In the genomic region with DNA sequence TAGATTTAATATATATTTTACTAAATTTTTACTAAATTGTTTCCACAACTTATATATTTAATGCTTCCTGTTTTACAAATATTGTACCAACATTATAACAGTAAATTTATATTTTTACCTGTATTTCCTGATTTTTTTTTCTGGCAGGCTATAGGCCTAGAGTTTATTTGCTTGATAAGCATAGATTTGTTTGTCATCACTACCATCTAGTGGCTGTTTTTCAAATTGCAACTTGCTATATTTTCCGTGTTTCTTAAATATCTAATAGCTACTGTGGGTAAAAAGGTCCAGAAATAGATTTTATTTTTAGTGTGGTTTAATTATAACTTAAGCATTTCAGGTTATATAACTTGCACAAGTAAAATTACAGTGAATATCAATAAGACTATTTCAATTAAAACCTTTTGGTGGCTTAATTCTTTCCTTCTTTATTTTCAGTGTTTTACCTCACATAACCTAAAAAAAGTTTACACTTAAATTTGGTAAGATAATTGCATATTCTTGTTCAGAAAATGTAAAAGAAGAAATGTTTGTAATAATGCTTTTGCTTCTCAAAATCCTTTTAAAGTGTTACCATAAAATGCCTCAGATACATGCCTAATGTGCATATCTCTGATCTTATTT, we compare ENCODE assay signal across 8 cellular contexts.
DNase-seq lines count a peak whose midpoint lies in the region; ATAC-seq, FAIRE-seq and TF ChIP-seq lines count a peak whose summit lies in the region.

No MANE protein-coding gene starts in this region.

- TF ChIP-seq EP300 in A549 (IDR thresholded peaks at IDR 0.05) (no peak), HepG2 (IDR thresholded peaks at IDR 0.05; ENCODE audit: low read depth in 2 of 2, low read length in 2 of 2) (no peak), HepG2 (CRISPR knock-in tag; IDR thresholded peaks at IDR 0.05; ENCODE audit: borderline replicate concordance) (no peak)

- DNase-seq in A549 (ENCODE audit: low read depth in 1 of 2, low spot score in 1 of 2) (peak; percentile 9 to 61), GM06990 (ENCODE audit: extremely low read depth, insufficient read length) (peak; percentile 26), NCI-H2227 treated with DMSO at 0.1 percent for 48 hours (lab: John Stamatoyannopoulos, UW) (peak; percentile 51), breast epithelium (ENCODE audit: low spot score in 2 of 2) (no peak), HepG2 (ENCODE audit: low spot score) (peak; percentile 62), cerebellar nuclear complex (lab: John Stamatoyannopoulos, UW) (no peak)

- WGBS in A549 (ENCODE audit: missing lambda C conversion rate) = 0% methylated on average over 1 of the region's 1 CpG
- 9% methylated on average over 1 of the region's 1 CpG for WGBS in HepG2 (ENCODE audit: low lambda C conversion rate)

- peak; percentile 76 for TF ChIP-seq CTCF in A549 (IDR thresholded peaks at IDR 0.05)
- peak; percentile 55 for TF ChIP-seq CTCF in GM06990 (IDR thresholded peaks at IDR 0.05; ENCODE audit: insufficient read depth, low read length, poor library complexity, severe bottlenecking)
- TF ChIP-seq CTCF in breast epithelium (IDR thresholded peaks at IDR 0.05) = peak; percentile 89 to 93 (median 92)
- peak; percentile 61 for TF ChIP-seq CTCF in HepG2 (CRISPR knock-in tag; IDR thresholded peaks at IDR 0.05)

- H3K9ac ChIP-seq in HepG2 (ENCODE audit: insufficient read depth, low read depth, low read length) = no peak overlapping the region

- H3K4me1 ChIP-seq in A549 (no peaks in the 10 kb centered on the region), breast epithelium (no peaks in the 10 kb centered on the region), HepG2 (ENCODE audit: insufficient read depth, low read length) (no peaks in the 10 kb centered on the region)

- H3K4me3 ChIP-seq in A549 = no peak overlapping the region
- H3K4me3 ChIP-seq in GM06990 (replicated peaks; ENCODE audit: low read depth, low read length) = no peak overlapping the region
- H3K4me3 ChIP-seq in breast epithelium = no peak overlapping the region
- no peak overlapping the region for H3K4me3 ChIP-seq in HepG2 (replicated peaks in 1 of 3; ENCODE audit: insufficient read depth in 1 of 3, low read depth in 2 of 3, low read length in 3 of 3)

- no peak overlapping the region for H2AFZ ChIP-seq in HepG2 (ENCODE audit: low read length)

- peak; percentile 13 for FAIRE-seq in A549 (lab: Jason Lieb, UNC)
- FAIRE-seq in HepG2 (lab: Jason Lieb, UNC) = no peak

- CTCF ChIA-PET in A549 (lab: Yijun Ruan, JAX) (interaction anchor here (0.6 to 4.7 kb wide), 7 partner anchors 56 to 135 kb away, joined by 3 to 52 read pairs (median 4); no protein-coding TSS in a partner anchor), HepG2 (lab: Yijun Ruan, JAX; ENCODE audit: low intra/inter-chr PET ratio, low total read pairs) (interaction anchor here (4.2 kb wide), 1 partner anchor 117 kb away, joined by 59 read pairs; no protein-coding TSS in a partner anchor)

- H4K20me1 ChIP-seq in HepG2 (ENCODE audit: insufficient read depth, low read length) = no peaks in the 10 kb centered on the region

- H3K79me2 ChIP-seq in HepG2 (ENCODE audit: insufficient read depth, low read length) = no peaks in the 10 kb centered on the region

- POLR2A ChIA-PET in A549 (lab: Yijun Ruan, JAX) (interaction anchor here (1.0 kb wide), 1 partner anchor 118 kb away, joined by 3 read pairs; no protein-coding TSS in a partner anchor), HepG2 (lab: Yijun Ruan, JAX) (no interaction called here)

- TF ChIP-seq RAD21 in A549 (conservative IDR thresholded peaks at IDR 0.05 in 1 of 2, IDR thresholded peaks at IDR 0.05 in 1 of 2) = peak; percentile 82 to 83
- TF ChIP-seq RAD21 in HepG2 (CRISPR knock-in tag; IDR thresholded peaks at IDR 0.05) = peak; percentile 43; the same call in 1 of the 2 replicates

- BruUV-seq in HepG2 (replicated peaks; lab: Mats Ljungman, UMichigan) = no TSS peak

- H3K9me3 ChIP-seq in A549 = no peaks in the 10 kb centered on the region
- no peaks in the 10 kb centered on the region for H3K9me3 ChIP-seq in breast epithelium
- H3K9me3 ChIP-seq in HepG2 (ENCODE audit: low read length) = no peaks in the 10 kb centered on the region

- H3K27me3 ChIP-seq in GM06990 (replicated peaks; ENCODE audit: control insufficient read depth, insufficient read depth, low read length) (no peaks in the 10 kb centered on the region), breast epithelium (no peaks in the 10 kb centered on the region), HepG2 (ENCODE audit: control insufficient read depth in 1 of 2, insufficient read depth in 2 of 2, low read length in 2 of 2) (no peaks in the 10 kb centered on the region)

- no peak for TF ChIP-seq POLR2A in A549 (IDR thresholded peaks at IDR 0.05; ENCODE audit: low read length)
- TF ChIP-seq POLR2A in breast epithelium (IDR thresholded peaks at IDR 0.05) = no peak
- no peak for TF ChIP-seq POLR2A in HepG2 (IDR thresholded peaks at IDR 0.05; ENCODE audit: insufficient read depth in 1 of 2, low read depth in 2 of 2, low read length in 2 of 2)

- peak; percentile 47 to 62; a peak in 2 of 6 replicates for ATAC-seq in A549
- ATAC-seq in HG03039 (IDR thresholded peaks at IDR 0.05; ENCODE audit: unreplicated experiment) = peak; percentile 54
- peak; percentile 53; the same call in 2 of the 3 replicates for ATAC-seq in HepG2
- ATAC-seq in GM21529 (IDR thresholded peaks at IDR 0.05; ENCODE audit: unreplicated experiment) = no peak

- no peak overlapping the region for H3K4me2 ChIP-seq in A549
- no peak overlapping the region for H3K4me2 ChIP-seq in HepG2 (ENCODE audit: low read depth, low read length)

- H3K36me3 ChIP-seq in GM06990 (ENCODE audit: control insufficient read depth, insufficient read depth, low read length) (no peaks in the 10 kb centered on the region), breast epithelium (no peaks in the 10 kb centered on the region), HepG2 (replicated peaks in 1 of 2; ENCODE audit: control insufficient read depth in 1 of 2, insufficient read depth in 2 of 2, low read length in 2 of 2) (peaks cover 0 to 5% of the 10 kb centered on the region in 2 experiments; a peak in 1 of 5 replicates)

- intact Hi-C loops in breast epithelium (cut with DNase I; ENCODE audit: low total_unique reads) (loop anchor here (2.0 to 10.0 kb wide), 2 partner anchors 13 to 117 kb away; no protein-coding TSS in a partner anchor), HepG2 (cut with micrococcal nuclease; ENCODE audit: unreplicated experiment) (loop anchor here (1.0 to 5.0 kb wide), 2 partner anchors 59 to 117 kb away; partner anchors contain the start of gene NDFIP2)

- no peak overlapping the region for H3K27ac ChIP-seq in A549
- no peak overlapping the region for H3K27ac ChIP-seq in breast epithelium
- no peak overlapping the region for H3K27ac ChIP-seq in HepG2 (ENCODE audit: extremely low read length, insufficient read depth, low read length)

- in situ Hi-C loops in HepG2 (cut with HindIII; ENCODE audit: extremely low pct_ligation_motif_present, low pct_unique_long_range_greater_than_20kb) = loop anchor here (5.0 kb wide), 1 partner anchor 119 kb away; no protein-coding TSS in a partner anchor

TF ChIP-seq in A549, 52 proteins besides CTCF, POLR2A, EP300 and RAD21 (continues in another document):
- TF ChIP-seq SMC3 (IDR thresholded peaks at IDR 0.05) (peak; percentile 79), TP53 (CRISPR knock-in tag; IDR thresholded peaks at IDR 0.05) (no peak), ZC3H11A (IDR thresholded peaks at IDR 0.05) (no peak), MAFK (IDR thresholded peaks at IDR 0.05; ENCODE audit: partially characterized antibody) (peak; percentile 3), ZNF302 (CRISPR knock-in tag; IDR thresholded peaks at IDR 0.05) (no peak), FOXS1 (CRISPR knock-in tag; IDR thresholded peaks at IDR 0.05) (no peak), ZFP36 (IDR thresholded peaks at IDR 0.05; ENCODE audit: borderline replicate concordance, partially characterized antibody) (no peak), PHF8 (IDR thresholded peaks at IDR 0.05; ENCODE audit: borderline replicate concordance, low read depth) (no peak), GATA3 (IDR thresholded peaks at IDR 0.05; ENCODE audit: borderline replicate concordance) (no peak), NFE2L2 (conservative IDR thresholded peaks at IDR 0.05; ENCODE audit: low read length) (no peak)

TF ChIP-seq in HepG2, 621 proteins besides CTCF, POLR2A, EP300 and RAD21:
- TF ChIP-seq GATAD2A (CRISPR knock-in tag; IDR thresholded peaks at IDR 0.05) (no peak), ARID3A (IDR thresholded peaks at IDR 0.05; ENCODE audit: low read depth, low read length) (0 out of 2 replicates have a peak, but pooled peaks have one; percentile 54), ELF3 (CRISPR knock-in tag; IDR thresholded peaks at IDR 0.05) (peak; percentile 26; the same call in 1 of the 2 replicates), MAFK (conservative IDR thresholded peaks at IDR 0.05 in 1 of 2, IDR thresholded peaks at IDR 0.05 in 1 of 2; ENCODE audit: low read length in 2 of 2) (peak; percentile 39 to 59; a peak in 3 of 4 replicates), SMC3 (IDR thresholded peaks at IDR 0.05; ENCODE audit: low read length) (peak; percentile 75), PHF8 (CRISPR knock-in tag; IDR thresholded peaks at IDR 0.05) (no peak), SP5 (CRISPR knock-in tag; IDR thresholded peaks at IDR 0.05; ENCODE audit: borderline replicate concordance, low read depth) (no peak), MAFF (IDR thresholded peaks at IDR 0.05; ENCODE audit: low read depth, low read length) (0 out of 2 replicates have a peak, but pooled peaks have one; percentile 23), STAG1 (CRISPR knock-in tag; IDR thresholded peaks at IDR 0.05) (peak; percentile 79), SMAD3 (CRISPR knock-in tag; IDR thresholded peaks at IDR 0.05) (no peak)

Comparison
In these comparisons a context has a peak if more than half of its experiments do, and no peak if none do; other contexts are left out.
1. DNase-seq: peak in A549 (2 of 2), GM06990 (single experiment), NCI-H2227 treated with DMSO at 0.1 percent for 48 hours (single experiment) and HepG2 (single experiment); none in breast epithelium (0 of 2) and cerebellar nuclear complex (0 of 2).
2. Of the 38 proteins assayed by ChIP-seq in both HepG2 and A549: peak only in HepG2: none; only in A549: none; in both: CTCF, MAFK, RAD21 and SMC3; in neither: 34.
3. Peak in every context shown above with its lines, with median percentiles within 50 percentile points of each other: CTCF ChIP-seq.